In the genomic region with DNA sequence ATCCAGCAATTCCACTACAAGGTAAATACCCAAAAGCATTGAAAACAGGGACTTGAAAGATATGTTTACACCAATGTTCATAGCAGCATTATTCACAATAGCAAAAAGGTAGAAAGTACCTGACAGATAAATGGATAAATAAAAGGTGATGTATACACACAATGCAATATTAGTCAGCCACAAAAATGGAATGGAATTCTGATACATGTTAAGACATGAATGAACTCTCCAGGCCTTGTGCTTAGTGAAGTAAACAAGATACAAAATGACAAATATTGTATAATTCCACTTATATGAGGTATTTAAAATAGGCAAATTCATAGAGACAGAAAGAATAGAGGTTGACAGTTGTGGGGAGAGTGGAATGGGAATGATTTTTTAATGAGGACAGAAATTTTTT, we compare ENCODE assay signal across 30 cellular contexts.
"Had no signal": no experiment of that assay in that cellular context is flagged by ENCODE, and none has a peak within 500 bp of the region (broad histone marks: within the 10 kb centered on the region; RNA-seq: fewer than 3 reads in every experiment).

No MANE protein-coding gene starts in this region.

- H3K4me3 ChIP-seq: ascending aorta, gastroesophageal sphincter, heart right ventricle had no signal

- DNase-seq: activated B cell treated with CpG ODN at 0.5 μM for 24 hours; activated CD4-positive, alpha-beta T cell treated with anti-CD3 and anti-CD28 coated beads for 48 hours; activated CD4-positive, alpha-beta T cell treated with anti-CD3 and anti-CD28 coated beads, Interleukin-2, amount 50 U/mL, for 1 hour; activated CD4-positive, alpha-beta T cell treated with anti-CD3 and anti-CD28 coated beads, Interleukin-2, amount 50 U/mL, for 48 hours; activated CD8-positive, alpha-beta memory T cell treated with anti-CD3 and anti-CD28 coated beads for 24 hours; activated CD8-positive, alpha-beta memory T cell treated with anti-CD3 and anti-CD28 coated beads, Interleukin-2, amount 50 U/mL, for 4 hours; activated CD8-positive, alpha-beta T cell treated with anti-CD3 and anti-CD28 coated beads for 36 hours; activated effector memory CD4-positive, alpha-beta T cell treated with anti-CD3 and anti-CD28 coated beads, Interleukin-2, amount 50 U/mL, for 16 hours; activated naive CD4-positive, alpha-beta T cell; activated naive CD4-positive, alpha-beta T cell treated with anti-CD3 and anti-CD28 coated beads, Interleukin-2, amount 10 ng/mL, durations not matched to agents 7 days and 5 days; activated naive CD8-positive, alpha-beta T cell treated with anti-CD3 and anti-CD28 coated beads, Interleukin-2, amount 10 ng/mL, durations not matched to agents 7 days and 5 days; activated T-cell treated with anti-CD3 and anti-CD28 coated beads, Interleukin-2, amount 50 U/mL, for 1 hour; activated T-cell treated with anti-CD3 and anti-CD28 coated beads, Interleukin-2, amount 50 U/mL, for 48 hours; caudate nucleus; cortex of kidney; dermis blood vessel endothelial cell; effector CD4-positive, alpha-beta T cell; effector memory CD8-positive, alpha-beta T cell; foreskin fibroblast; heart right ventricle; T-helper 1 cell; T-helper 17 cell; T1000; WERI-Rb-1 had no signal

- H3K36me3 ChIP-seq: ascending aorta, gastroesophageal sphincter, heart right ventricle, WERI-Rb-1 had no signal

- H3K4me1 ChIP-seq: ascending aorta, gastroesophageal sphincter, heart right ventricle had no signal

- H3K27ac ChIP-seq: ascending aorta, gastroesophageal sphincter, heart right ventricle, WERI-Rb-1 had no signal

- FAIRE-seq: colon had no signal

- H3K9me3 ChIP-seq: ascending aorta, gastroesophageal sphincter had no signal

- H3K27me3 ChIP-seq: ascending aorta, gastroesophageal sphincter, heart right ventricle had no signal

- ATAC-seq: activated CD4-positive, CD25-positive, alpha-beta regulatory T cell treated with anti-CD3 and anti-CD28 coated beads, Interleukin-2, amount 50 U/mL, for 24 hours; activated CD8-positive, alpha-beta T cell treated with anti-CD3 and anti-CD28 coated beads for 36 hours; activated naive CD4-positive, alpha-beta T cell treated with anti-CD3 and anti-CD28 coated beads, Interleukin-2, amount 50 U/mL, for 72 hours; effector memory CD8-positive, alpha-beta T cell; esophagus mucosa; gastroesophageal sphincter; heart right ventricle; T-helper 17 cell had no signal
